ENCODE assay signal across 11 cellular contexts in the genomic region with DNA sequence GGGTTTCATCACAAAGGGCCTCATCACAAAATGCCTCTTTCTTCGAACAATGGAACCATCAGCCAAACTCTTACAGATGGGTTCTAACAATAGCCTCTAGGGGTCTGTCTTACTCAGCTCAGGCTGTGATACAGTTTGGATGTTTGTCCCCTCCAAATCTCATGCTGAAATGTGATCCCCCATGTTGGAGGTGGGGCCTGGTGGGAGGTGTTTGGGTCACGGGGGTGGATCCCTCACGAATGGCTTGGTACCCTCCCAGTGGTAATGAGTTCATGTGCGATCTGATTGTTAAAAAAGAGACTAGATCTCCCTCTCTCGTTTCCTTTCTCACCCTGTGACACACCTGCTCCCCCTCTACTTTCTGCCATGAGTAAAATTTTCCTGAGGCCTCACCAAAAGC. TPM values are rescaled to one million over a fixed set of nuclear protein-coding genes. Genes with fewer than 3 reads are reported as not detected.
DNase-seq lines count a peak whose midpoint lies in the region; ATAC-seq and TF ChIP-seq lines count a peak whose summit lies in the region.
"Had no signal": no experiment of that assay in that cellular context is flagged by ENCODE, and none has a peak within 500 bp of the region (broad histone marks: within the 10 kb centered on the region; RNA-seq: fewer than 3 reads in every experiment).

No MANE protein-coding gene starts in this region.

- no peak overlapping the region for H3K18ac ChIP-seq in mesenchymal stem cell (ENCODE audit: low read depth in 1 of 2, low read length in 2 of 2)

- peaks cover 2% of the 10 kb centered on the region for H3K27me3 Mint-ChIP-seq in neural progenitor cell (ENCODE audit: insufficient read depth, low read depth)

- 88% methylated on average over 5 of the region's 5 CpGs for WGBS in mesenchymal stem cell

- H3K4me1 ChIP-seq in A673 (ENCODE audit: insufficient read depth, low read length, poor library complexity, severe bottlenecking) (no peaks in the 10 kb centered on the region), neural progenitor cell (peaks cover 20% of the 10 kb centered on the region), mesenchymal stem cell (ENCODE audit: control insufficient read depth, insufficient read depth, low read depth, low read length) (no peaks in the 10 kb centered on the region)

- H3K9me3 ChIP-seq in A673 (ENCODE audit: low read depth, low read length, poor library complexity, severe bottlenecking) = no peaks in the 10 kb centered on the region
- no peaks in the 10 kb centered on the region for H3K9me3 ChIP-seq in neural progenitor cell (ENCODE audit: low read depth)
- H3K9me3 ChIP-seq in mesenchymal stem cell (ENCODE audit: control insufficient read depth, low read length) = no peaks in the 10 kb centered on the region

- CTCF ChIA-PET in A673 (lab: Charles Lee) = no interaction called here

- H2AFZ ChIP-seq in neural progenitor cell (replicated peaks) = peak overlapping the region; percentile 72
- no peak overlapping the region for H2AFZ ChIP-seq in mesenchymal stem cell (ENCODE audit: low read depth, low read length)

- DNase-seq in A673 (ENCODE audit: low spot score) (peak; percentile 42), neural progenitor cell (ENCODE audit: low spot score) (peak; percentile 59), NCI-H1092 (lab: John Stamatoyannopoulos, UW) (no peak), mesenchymal stem cell (no peak), NCI-H1417 treated with DMSO at 0.1 percent for 48 hours (lab: John Stamatoyannopoulos, UW) (no peak)
- peak; percentile 25 for DNase-seq in Jurkat, Clone E6-1 (ENCODE audit: low read depth, low spot score)
- DNase-seq in activated T-cell treated with anti-CD3 and anti-CD28 coated beads, Interleukin-2, amount 50 U/mL, for 48 hours = peak; percentile 71 to 75
- DNase-seq: caudate nucleus, MV-4-11 had no signal

- TF ChIP-seq CTCF in A673 (conservative IDR thresholded peaks at IDR 0.05; ENCODE audit: low read depth, low read length) = peak; percentile 44; the same call in 1 of the 2 replicates
- peak; percentile 29 for TF ChIP-seq CTCF in neural progenitor cell (IDR thresholded peaks at IDR 0.05)

- no peak overlapping the region for H3K4ac ChIP-seq in mesenchymal stem cell (ENCODE audit: low read depth in 1 of 2, low read length in 2 of 2)

- no peak overlapping the region for H3K23ac ChIP-seq in mesenchymal stem cell (ENCODE audit: low read length in 2 of 2)

- no peak overlapping the region for H2BK120ac ChIP-seq in mesenchymal stem cell (ENCODE audit: low read depth, low read length)

- no peak overlapping the region for H2BK5ac ChIP-seq in mesenchymal stem cell (ENCODE audit: low read depth, low read length, poor library complexity, severe bottlenecking)

- no peaks in the 10 kb centered on the region for H3K27me3 ChIP-seq in A673 (replicated peaks; ENCODE audit: insufficient read depth, low read depth, low read length, poor library complexity)
- H3K27me3 ChIP-seq in neural progenitor cell = no peaks in the 10 kb centered on the region
- H3K27me3 ChIP-seq in mesenchymal stem cell (ENCODE audit: control insufficient read depth in 1 of 2, insufficient read depth in 1 of 2, low read length in 2 of 2) = no peaks in the 10 kb centered on the region
- H3K27me3 ChIP-seq: BLaER1 had no signal

- H3K79me1 ChIP-seq in mesenchymal stem cell (replicated peaks; ENCODE audit: low read length, poor library complexity, severe bottlenecking) = no peaks in the 10 kb centered on the region

- H3K4me2 ChIP-seq in neural progenitor cell = peak overlapping the region; percentile 35
- no peak overlapping the region for H3K4me2 ChIP-seq in mesenchymal stem cell (ENCODE audit: low read length, poor library complexity, severe bottlenecking)

- no peak overlapping the region for H4K91ac ChIP-seq in mesenchymal stem cell (ENCODE audit: low read length)

- H3K36me3 Mint-ChIP-seq in neural progenitor cell = no peaks in the 10 kb centered on the region

- H3K14ac ChIP-seq in mesenchymal stem cell (ENCODE audit: low read length in 2 of 2) = no peak overlapping the region

- no peak overlapping the region for H2BK15ac ChIP-seq in mesenchymal stem cell (ENCODE audit: low read depth, poor library complexity, severe bottlenecking)

- no peaks in the 10 kb centered on the region for H3K36me3 ChIP-seq in A673 (ENCODE audit: insufficient read depth, low read length, poor library complexity, severe bottlenecking)
- H3K36me3 ChIP-seq in neural progenitor cell = no peaks in the 10 kb centered on the region
- no peaks in the 10 kb centered on the region for H3K36me3 ChIP-seq in mesenchymal stem cell (ENCODE audit: control insufficient read depth in 1 of 2, insufficient read depth in 2 of 2, low read depth in 1 of 2, low read length in 2 of 2)
- H3K36me3 ChIP-seq: BLaER1 had no signal

- H3K79me2 ChIP-seq in neural progenitor cell (ENCODE audit: low read depth) = no peaks in the 10 kb centered on the region

- H3K4me3 ChIP-seq in A673 (ENCODE audit: low read depth, low read length, poor library complexity, severe bottlenecking) (no peak overlapping the region), neural progenitor cell (no peak overlapping the region), mesenchymal stem cell (ENCODE audit: insufficient read depth in 1 of 2, low read depth in 1 of 2, low read length in 2 of 2) (no peak overlapping the region)
- no peak overlapping the region for H3K4me3 ChIP-seq in Jurkat, Clone E6-1 (ENCODE audit: low read length)
- H3K4me3 ChIP-seq: BLaER1 had no signal

- H3K4me1 Mint-ChIP-seq in neural progenitor cell = peaks cover 18% of the 10 kb centered on the region

- H2AK5ac ChIP-seq in mesenchymal stem cell (ENCODE audit: low read length, severe bottlenecking) = no peak overlapping the region

- no peaks in the 10 kb centered on the region for H3K9me3 Mint-ChIP-seq in neural progenitor cell

- no peaks in the 10 kb centered on the region for H4K20me1 ChIP-seq in neural progenitor cell (ENCODE audit: low read depth)
- H4K20me1 ChIP-seq: BLaER1 had no signal

- no peak overlapping the region for H4K8ac ChIP-seq in mesenchymal stem cell (ENCODE audit: low read length)

- POLR2A ChIA-PET in A673 (lab: Charles Lee; ENCODE audit: low non-redundant PET) = no interaction called here

- BruUV-seq in A673 (replicated peaks; lab: Mats Ljungman, UMichigan) = no TSS peak

- H3K27ac ChIP-seq in A673 (ENCODE audit: low read depth, low read length, poor library complexity, severe bottlenecking) (no peak overlapping the region), neural progenitor cell (no peak overlapping the region), mesenchymal stem cell (ENCODE audit: low read length, poor library complexity, severe bottlenecking) (no peak overlapping the region)
- H3K27ac ChIP-seq: BLaER1 had no signal

- peak overlapping the region; percentile 36 for H3K27ac Mint-ChIP-seq in neural progenitor cell

- intact Hi-C loops in A673 (cut with micrococcal nuclease; ENCODE audit: unreplicated experiment) = no loop called here

- H3K9ac ChIP-seq in neural progenitor cell (no peak overlapping the region), mesenchymal stem cell (ENCODE audit: low read length) (no peak overlapping the region)
- H3K9ac ChIP-seq: BLaER1 had no signal

- peaks cover 5% of the 10 kb centered on the region for H3F3A ChIP-seq in neural progenitor cell (ENCODE audit: low read depth)

- ATAC-seq in esophagus mucosa = no peak

- H2BK12ac ChIP-seq in mesenchymal stem cell (ENCODE audit: low read length in 2 of 2) = peak overlapping the region in 1 of 2 experiments; percentile 91

- no peak overlapping the region for H3K4me3 Mint-ChIP-seq in neural progenitor cell

RNA-seq across cellular contexts. Expression of a gene that starts 47.9 kb away (rescaled TPM):
- total RNA-seq in A673 (2021) = not detected in 2 replicates
- polyA plus RNA-seq in Jurkat, Clone E6-1 (2012; ENCODE audit: insufficient read depth, insufficient read length) = not detected
- total RNA-seq in neural progenitor cell (ENCODE audit: low replicate concordance) = not detected in 2 replicates
- not detected for total RNA-seq in esophagus mucosa
- not detected for polyA plus RNA-seq in mesenchymal stem cell (2013, experiment 1 of 2)
- not detected for polyA plus RNA-seq in mesenchymal stem cell (2013, experiment 2 of 2)

Comparison
In these comparisons a context has a peak if more than half of its experiments do, and no peak if none do; other contexts are left out.
1. DNase-seq: peak in A673 (single experiment), Jurkat, Clone E6-1 (single experiment), activated T-cell treated with anti-CD3 and anti-CD28 coated beads, Interleukin-2, amount 50 U/mL, for 48 hours (2 of 2) and neural progenitor cell (single experiment); none in NCI-H1092 (single experiment), mesenchymal stem cell (single experiment) and NCI-H1417 treated with DMSO at 0.1 percent for 48 hours (single experiment).